Comparison of ENCODE assay signal across 15 cellular contexts in genomic region chr1:30668026-30668425, GRCh38. TPM values are rescaled to one million over a fixed set of nuclear protein-coding genes. Genes with fewer than 3 reads are reported as not detected.
DNase-seq lines count a peak whose midpoint lies in the region; ATAC-seq, FAIRE-seq and TF ChIP-seq lines count a peak whose summit lies in the region.
"Had no signal": no experiment of that assay in that cellular context is flagged by ENCODE, and none has a peak within 500 bp of the region (broad histone marks: within the 10 kb centered on the region; RNA-seq: fewer than 3 reads in every experiment).

No MANE protein-coding gene starts in this region.

- H3K4me3 ChIP-seq in WERI-Rb-1 (ENCODE audit: low read depth, low read length) (no peak overlapping the region), keratinocyte (ENCODE audit: control insufficient read depth in 2 of 3, extremely low read depth in 1 of 3, insufficient read depth in 2 of 3, low read depth in 1 of 3, low read length in 3 of 3) (peak overlapping the region in 1 of 3 experiments; percentile 5)
- H3K4me3 ChIP-seq: pancreas, tibial artery had no signal

- peaks cover 7% of the 10 kb centered on the region for H3K27me3 Mint-ChIP-seq in activated naive CD8-positive, alpha-beta T cell treated with anti-CD3 and anti-CD28 coated beads, Interleukin-2, amount 10 ng/mL, durations not matched to agents 7 days and 5 days
- H3K27me3 Mint-ChIP-seq in activated naive CD8-positive, alpha-beta T cell treated with anti-CD3 and anti-CD28 coated beads, Interleukin-2, amount 50 U/mL, for 24 hours = peaks cover 3% of the 10 kb centered on the region
- H3K27me3 Mint-ChIP-seq in activated naive CD8-positive, alpha-beta T cell treated with anti-CD3 and anti-CD28 coated beads for 36 hours = peaks cover 13% of the 10 kb centered on the region

- H3K9me1 ChIP-seq in keratinocyte (ENCODE audit: control insufficient read depth, extremely low read depth, insufficient read depth, low read length) = no peaks in the 10 kb centered on the region

- H3K4me1 Mint-ChIP-seq in activated naive CD8-positive, alpha-beta T cell treated with anti-CD3 and anti-CD28 coated beads, Interleukin-2, amount 10 ng/mL, durations not matched to agents 7 days and 5 days = no peaks in the 10 kb centered on the region
- no peaks in the 10 kb centered on the region for H3K4me1 Mint-ChIP-seq in activated naive CD8-positive, alpha-beta T cell treated with anti-CD3 and anti-CD28 coated beads, Interleukin-2, amount 50 U/mL, for 24 hours
- H3K4me1 Mint-ChIP-seq in activated naive CD8-positive, alpha-beta T cell treated with anti-CD3 and anti-CD28 coated beads for 36 hours = no peaks in the 10 kb centered on the region
- H3K4me1 Mint-ChIP-seq: activated T-helper 17 cell treated with anti-CD3 and anti-CD28 coated beads, Interleukin-2, amount 50 U/mL, for 72 hours had no signal

- H3K4me2 ChIP-seq in keratinocyte (ENCODE audit: control insufficient read depth, extremely low read depth, insufficient read depth, low read depth, low read length) = peak overlapping the region; percentile 53

- peak; percentile 97 for FAIRE-seq in keratinocyte (lab: Jason Lieb, UNC)
- FAIRE-seq: GM18507, pancreas had no signal

- TF ChIP-seq CTCF in WERI-Rb-1 (IDR thresholded peaks at IDR 0.05; ENCODE audit: low read depth, low read length) (no peak), keratinocyte (optimal IDR thresholded peaks at IDR 0.05 in 1 of 3, IDR thresholded peaks at IDR 0.05 in 1 of 3, conservative IDR thresholded peaks at IDR 0.05 in 1 of 3; ENCODE audit: extremely low read depth in 1 of 3, insufficient read depth in 2 of 3, low read length in 3 of 3) (no peak)

- no peaks in the 10 kb centered on the region for H4K20me1 ChIP-seq in keratinocyte (ENCODE audit: control insufficient read depth, extremely low read depth, insufficient read depth, low read length)

- no peaks in the 10 kb centered on the region for H3K36me3 Mint-ChIP-seq in activated naive CD8-positive, alpha-beta T cell treated with anti-CD3 and anti-CD28 coated beads, Interleukin-2, amount 10 ng/mL, durations not matched to agents 7 days and 5 days
- H3K36me3 Mint-ChIP-seq in activated naive CD8-positive, alpha-beta T cell treated with anti-CD3 and anti-CD28 coated beads, Interleukin-2, amount 50 U/mL, for 24 hours (ENCODE audit: low read depth) = no peaks in the 10 kb centered on the region
- no peaks in the 10 kb centered on the region for H3K36me3 Mint-ChIP-seq in activated naive CD8-positive, alpha-beta T cell treated with anti-CD3 and anti-CD28 coated beads for 36 hours

- no peak overlapping the region for H3K4me3 Mint-ChIP-seq in activated naive CD8-positive, alpha-beta T cell treated with anti-CD3 and anti-CD28 coated beads, Interleukin-2, amount 10 ng/mL, durations not matched to agents 7 days and 5 days
- H3K4me3 Mint-ChIP-seq in activated naive CD8-positive, alpha-beta T cell treated with anti-CD3 and anti-CD28 coated beads, Interleukin-2, amount 50 U/mL, for 24 hours = no peak overlapping the region
- no peak overlapping the region for H3K4me3 Mint-ChIP-seq in activated naive CD8-positive, alpha-beta T cell treated with anti-CD3 and anti-CD28 coated beads for 36 hours
- H3K4me3 Mint-ChIP-seq: activated T-helper 17 cell treated with anti-CD3 and anti-CD28 coated beads, Interleukin-2, amount 50 U/mL, for 72 hours had no signal

- DNase-seq in activated naive CD8-positive, alpha-beta T cell treated with anti-CD3 and anti-CD28 coated beads, Interleukin-2, amount 10 ng/mL, durations not matched to agents 7 days and 5 days = no peak
- no peak for DNase-seq in activated naive CD8-positive, alpha-beta T cell treated with anti-CD3 and anti-CD28 coated beads, Interleukin-2, amount 50 U/mL, for 24 hours
- DNase-seq in WERI-Rb-1 = no peak
- no peak for DNase-seq in keratinocyte (ENCODE audit: low read depth, low spot score)
- no peak for DNase-seq in activated CD8-positive, alpha-beta memory T cell treated with anti-CD3 and anti-CD28 coated beads, Interleukin-2, amount 50 U/mL, for 48 hours
- DNase-seq in activated naive CD8-positive, alpha-beta T cell treated with anti-CD3 and anti-CD28 coated beads for 36 hours = no peak
- DNase-seq: brain microvascular endothelial cell, mesendoderm, NCI-H2081, tibial artery had no signal

- peaks cover 25% of the 10 kb centered on the region for H3K4me1 ChIP-seq in keratinocyte (ENCODE audit: control insufficient read depth, extremely low read depth, insufficient read depth, low read length)
- H3K4me1 ChIP-seq: tibial artery had no signal

- peak overlapping the region; percentile 26 for H3K27ac Mint-ChIP-seq in activated naive CD8-positive, alpha-beta T cell treated with anti-CD3 and anti-CD28 coated beads, Interleukin-2, amount 10 ng/mL, durations not matched to agents 7 days and 5 days
- H3K27ac Mint-ChIP-seq in activated naive CD8-positive, alpha-beta T cell treated with anti-CD3 and anti-CD28 coated beads, Interleukin-2, amount 50 U/mL, for 24 hours = no peak overlapping the region
- no peak overlapping the region for H3K27ac Mint-ChIP-seq in activated naive CD8-positive, alpha-beta T cell treated with anti-CD3 and anti-CD28 coated beads for 36 hours
- H3K27ac Mint-ChIP-seq: activated T-helper 17 cell treated with anti-CD3 and anti-CD28 coated beads, Interleukin-2, amount 50 U/mL, for 72 hours had no signal

- H3K27me3 ChIP-seq in WERI-Rb-1 (ENCODE audit: insufficient read depth, low read depth, severe bottlenecking) (no peaks in the 10 kb centered on the region), keratinocyte (ENCODE audit: control insufficient read depth, extremely low read depth, insufficient read depth, low read length) (no peaks in the 10 kb centered on the region)
- H3K27me3 ChIP-seq: brain microvascular endothelial cell, pancreas had no signal

- dilution Hi-C loops in keratinocyte (cut with MboI; ENCODE audit: extremely low pct_ligation_motif_present, low sequenced_read_pairs) = no loop called here

- no peaks in the 10 kb centered on the region for H3K9me3 ChIP-seq in WERI-Rb-1 (ENCODE audit: severe bottlenecking)
- H3K9me3 ChIP-seq in keratinocyte (ENCODE audit: control insufficient read depth, low read depth, low read length) = no peaks in the 10 kb centered on the region
- H3K9me3 ChIP-seq: pancreas, tibial artery had no signal

- peak; percentile 65 for ATAC-seq in activated naive CD8-positive, alpha-beta T cell treated with anti-CD3 and anti-CD28 coated beads, Interleukin-2, amount 10 ng/mL, durations not matched to agents 7 days and 5 days (ENCODE audit: low read depth)
- no peak for ATAC-seq in activated naive CD8-positive, alpha-beta T cell treated with anti-CD3 and anti-CD28 coated beads, Interleukin-2, amount 50 U/mL, for 24 hours
- ATAC-seq in HG02678 (IDR thresholded peaks at IDR 0.05; ENCODE audit: unreplicated experiment) (no peak), GM21515 (IDR thresholded peaks at IDR 0.05; ENCODE audit: unreplicated experiment) (no peak)
- ATAC-seq: activated T-helper 17 cell treated with anti-CD3 and anti-CD28 coated beads, Interleukin-2, amount 50 U/mL, for 72 hours had no signal

- H3K36me3 ChIP-seq in WERI-Rb-1 (no peaks in the 10 kb centered on the region), keratinocyte (ENCODE audit: control insufficient read depth in 2 of 2, extremely low read depth in 1 of 2, insufficient read depth in 2 of 2, low read length in 2 of 2) (no peaks in the 10 kb centered on the region)
- H3K36me3 ChIP-seq: brain microvascular endothelial cell, pancreas, tibial artery had no signal

- H3K79me2 ChIP-seq in keratinocyte (ENCODE audit: control insufficient read depth, insufficient read depth, low read length) = no peaks in the 10 kb centered on the region

- H3K27ac ChIP-seq in WERI-Rb-1 (peak overlapping the region; percentile 29; the same call in 1 of the 2 replicates), keratinocyte (ENCODE audit: control insufficient read depth, insufficient read depth, low read length) (peak overlapping the region; percentile 28)
- H3K27ac ChIP-seq: brain microvascular endothelial cell, tibial artery had no signal

- H3K9me3 Mint-ChIP-seq in activated naive CD8-positive, alpha-beta T cell treated with anti-CD3 and anti-CD28 coated beads, Interleukin-2, amount 10 ng/mL, durations not matched to agents 7 days and 5 days = no peaks in the 10 kb centered on the region
- peaks cover 6% of the 10 kb centered on the region for H3K9me3 Mint-ChIP-seq in activated naive CD8-positive, alpha-beta T cell treated with anti-CD3 and anti-CD28 coated beads, Interleukin-2, amount 50 U/mL, for 24 hours
- no peaks in the 10 kb centered on the region for H3K9me3 Mint-ChIP-seq in activated naive CD8-positive, alpha-beta T cell treated with anti-CD3 and anti-CD28 coated beads for 36 hours

- POLR2A ChIA-PET in activated naive CD8-positive, alpha-beta T cell treated with anti-CD3 and anti-CD28 coated beads, Interleukin-2, amount 10 ng/mL, durations not matched to agents 7 days and 5 days (lab: Charles Lee) = no interaction called here

- H2AFZ ChIP-seq in keratinocyte (ENCODE audit: control insufficient read depth, low read length) = peak overlapping the region; percentile 92

- peak overlapping the region; percentile 11 for H3K9ac ChIP-seq in keratinocyte (ENCODE audit: control insufficient read depth, extremely low read depth, insufficient read depth, low read length)

RNA-seq across cellular contexts. Expression of gene MATN1, which starts 55.4 kb away (rescaled TPM):
- total RNA-seq in activated naive CD8-positive, alpha-beta T cell treated with anti-CD3 and anti-CD28 coated beads, Interleukin-2, amount 10 ng/mL, durations not matched to agents 7 days and 5 days = under 1 TPM in 1 of 2 experiments, not detected in 1; 0.26 TPM
- 0.05 to 0.13 TPM in 2 of 3 replicates, not detected in the other for polyA plus RNA-seq in keratinocyte
- polyA plus RNA-seq in keratinocyte (2011; ENCODE audit: low read depth) = not detected
- polyA plus RNA-seq in keratinocyte (2011; cell fraction: cytosol; rRNA removed) = 0.01 and 0.08 TPM in 2 replicates
- 0.08 and 0.45 TPM in 2 replicates for polyA plus RNA-seq in keratinocyte (2011; cell fraction: nucleus; rRNA removed)
- 0.06 TPM in 1 of 2 replicates, not detected in the other for polyA plus RNA-seq in keratinocyte (2012; ENCODE audit: low replicate concordance)
- polyA minus RNA-seq in keratinocyte = 1.3 TPM in 1 of 3 replicates, not detected in the others
- not detected for polyA minus RNA-seq in keratinocyte (2011; cell fraction: cytosol; rRNA and poly(A)+ RNA removed)
- not detected in 2 replicates for polyA minus RNA-seq in keratinocyte (2011; cell fraction: nucleus; rRNA and poly(A)+ RNA removed)
- 1 to 10 TPM; 1.1 to 1.5 TPM for total RNA-seq in activated naive CD8-positive, alpha-beta T cell treated with anti-CD3 and anti-CD28 coated beads for 36 hours
